In genomic region chr1:54808443-54809207, GRCh38 we compare ENCODE assay signal across 14 cellular contexts. TPM values are rescaled to one million over a fixed set of nuclear protein-coding genes. Genes with fewer than 3 reads are reported as not detected.
DNase-seq lines count a peak whose midpoint lies in the region; ATAC-seq, FAIRE-seq and TF ChIP-seq lines count a peak whose summit lies in the region.
"Had no signal": no experiment of that assay in that cellular context is flagged by ENCODE, and none has a peak within 500 bp of the region (broad histone marks: within the 10 kb centered on the region; RNA-seq: fewer than 3 reads in every experiment).

No MANE protein-coding gene starts in this region.

- no peaks in the 10 kb centered on the region for H3K9me3 Mint-ChIP-seq in activated CD8-positive, alpha-beta T cell treated with anti-CD3 and anti-CD28 coated beads, Interleukin-2, amount 10 ng/mL, durations not matched to agents 7 days and 5 days (ENCODE audit: insufficient read depth)
- H3K9me3 Mint-ChIP-seq in activated CD8-positive, alpha-beta T cell treated with anti-CD3 and anti-CD28 coated beads for 36 hours, result no peaks in the 10 kb centered on the region

- FAIRE-seq in GM12891 (lab: Jason Lieb, UNC), result no peak

- H3K4me1 ChIP-seq in Panc1 (ENCODE audit: control insufficient read depth, insufficient read depth, low read length), result no peaks in the 10 kb centered on the region
- H3K4me1 ChIP-seq in HAP-1, result no peaks in the 10 kb centered on the region
- H3K4me1 ChIP-seq: breast epithelium, parathyroid adenoma had no signal

- H3K36me3 Mint-ChIP-seq in activated CD8-positive, alpha-beta T cell treated with anti-CD3 and anti-CD28 coated beads, Interleukin-2, amount 10 ng/mL, durations not matched to agents 7 days and 5 days (ENCODE audit: low read depth), result no peaks in the 10 kb centered on the region
- no peaks in the 10 kb centered on the region for H3K36me3 Mint-ChIP-seq in activated CD8-positive, alpha-beta T cell treated with anti-CD3 and anti-CD28 coated beads for 36 hours (ENCODE audit: low read depth)

- in situ Hi-C loops in Panc1 (cut with HindIII; ENCODE audit: low pct_unique_long_range_greater_than_20kb, low sequenced_read_pairs) (no loop called here), HAP-1 (cut with MboI; ENCODE audit: low sequenced_read_pairs) (loop anchor here (25.0 kb wide), 1 partner anchor 946 kb away; no protein-coding TSS in a partner anchor)

- H3K4me1 Mint-ChIP-seq in activated CD8-positive, alpha-beta T cell treated with anti-CD3 and anti-CD28 coated beads, Interleukin-2, amount 10 ng/mL, durations not matched to agents 7 days and 5 days (ENCODE audit: low read depth), result peaks cover 74% of the 10 kb centered on the region
- H3K4me1 Mint-ChIP-seq in activated CD8-positive, alpha-beta T cell treated with anti-CD3 and anti-CD28 coated beads for 36 hours (ENCODE audit: low read depth), result peaks cover 17% of the 10 kb centered on the region

- no peak for TF ChIP-seq CTCF in activated CD8-positive, alpha-beta T cell treated with anti-CD3 and anti-CD28 coated beads for 36 hours (IDR thresholded peaks at IDR 0.05)
- TF ChIP-seq CTCF in Panc1 (IDR thresholded peaks at IDR 0.05), result peak; percentile 48
- TF ChIP-seq CTCF in fibroblast of mammary gland (conservative IDR thresholded peaks at IDR 0.05; ENCODE audit: control insufficient read depth, insufficient read depth, low read depth, low read length), result peak; percentile 0

- CTCF ChIA-PET in activated CD8-positive, alpha-beta T cell treated with anti-CD3 and anti-CD28 coated beads, Interleukin-2, amount 10 ng/mL, durations not matched to agents 7 days and 5 days (lab: Charles Lee), result interaction anchor here (1.5 to 2.1 kb wide), 5 partner anchors 7 to 309 kb away, joined by 3 to 14 read pairs (median 10); partner anchors contain the start of gene TTC22
- CTCF ChIA-PET in activated CD8-positive, alpha-beta T cell treated with anti-CD3 and anti-CD28 coated beads for 36 hours (lab: Charles Lee), result interaction anchor here (1.6 to 1.9 kb wide), 5 partner anchors 8 to 137 kb away, joined by 4 to 25 read pairs (median 11); partner anchors contain the start of gene TTC22
- CTCF ChIA-PET in Panc1 (lab: Charles Lee), result interaction anchor here (0.7 kb wide), 1 partner anchor 88 kb away, joined by 3 read pairs; no protein-coding TSS in a partner anchor

- no peak overlapping the region for H3K4me3 Mint-ChIP-seq in activated CD8-positive, alpha-beta T cell treated with anti-CD3 and anti-CD28 coated beads, Interleukin-2, amount 10 ng/mL, durations not matched to agents 7 days and 5 days
- H3K4me3 Mint-ChIP-seq in activated CD8-positive, alpha-beta T cell treated with anti-CD3 and anti-CD28 coated beads for 36 hours, result no peak overlapping the region

- H3K27ac Mint-ChIP-seq in activated CD8-positive, alpha-beta T cell treated with anti-CD3 and anti-CD28 coated beads, Interleukin-2, amount 10 ng/mL, durations not matched to agents 7 days and 5 days, result no peak overlapping the region
- H3K27ac Mint-ChIP-seq in activated CD8-positive, alpha-beta T cell treated with anti-CD3 and anti-CD28 coated beads for 36 hours, result no peak overlapping the region

- H3K9me3 ChIP-seq in Panc1 (ENCODE audit: control insufficient read depth, insufficient read depth, low read depth, low read length), result no peaks in the 10 kb centered on the region
- no peaks in the 10 kb centered on the region for H3K9me3 ChIP-seq in HAP-1
- H3K9me3 ChIP-seq: breast epithelium had no signal

- no peak overlapping the region for H3K27ac ChIP-seq in Panc1 (ENCODE audit: low read length)
- H3K27ac ChIP-seq: breast epithelium, parathyroid adenoma had no signal

- POLR2A ChIA-PET in activated CD8-positive, alpha-beta T cell treated with anti-CD3 and anti-CD28 coated beads, Interleukin-2, amount 10 ng/mL, durations not matched to agents 7 days and 5 days (lab: Charles Lee), result interaction anchor here (0.6 kb wide), 1 partner anchor 120 kb away, joined by 3 read pairs; no protein-coding TSS in a partner anchor
- POLR2A ChIA-PET in activated CD8-positive, alpha-beta T cell treated with anti-CD3 and anti-CD28 coated beads for 36 hours (lab: Charles Lee), result interaction anchor here (1.1 kb wide), 1 partner anchor 8 kb away, joined by 3 read pairs; the partner anchor contains the start of gene TTC22
- POLR2A ChIA-PET in Panc1 (lab: Charles Lee), result no interaction called here

- no peak for ATAC-seq in activated CD8-positive, alpha-beta T cell treated with anti-CD3 and anti-CD28 coated beads, Interleukin-2, amount 10 ng/mL, durations not matched to agents 7 days and 5 days
- no peak for ATAC-seq in activated CD8-positive, alpha-beta T cell treated with anti-CD3 and anti-CD28 coated beads for 36 hours
- ATAC-seq in Panc1, result no peak
- no peak for ATAC-seq in sciatic nerve

- peaks cover 2% of the 10 kb centered on the region for H3K27me3 Mint-ChIP-seq in activated CD8-positive, alpha-beta T cell treated with anti-CD3 and anti-CD28 coated beads, Interleukin-2, amount 10 ng/mL, durations not matched to agents 7 days and 5 days (ENCODE audit: low read depth)
- no peaks in the 10 kb centered on the region for H3K27me3 Mint-ChIP-seq in activated CD8-positive, alpha-beta T cell treated with anti-CD3 and anti-CD28 coated beads for 36 hours

- H3K36me3 ChIP-seq in Panc1 (ENCODE audit: control insufficient read depth, insufficient read depth, low read length), result no peaks in the 10 kb centered on the region
- no peaks in the 10 kb centered on the region for H3K36me3 ChIP-seq in HAP-1 (replicated peaks)
- H3K36me3 ChIP-seq: breast epithelium had no signal

- BruUV-seq in Panc1 (replicated peaks; lab: Mats Ljungman, UMichigan), result no TSS peak

- H3K4me3 ChIP-seq in Panc1 (ENCODE audit: low read depth in 2 of 2, low read length in 2 of 2) (no peak overlapping the region), fibroblast of mammary gland (ENCODE audit: control insufficient read depth, low read depth, low read length) (no peak overlapping the region), HAP-1 (no peak overlapping the region)
- H3K4me3 ChIP-seq: breast epithelium had no signal

- H3K27me3 ChIP-seq in Panc1 (ENCODE audit: control insufficient read depth, insufficient read depth, low read length) (no peaks in the 10 kb centered on the region), HAP-1 (ENCODE audit: low read depth) (no peaks in the 10 kb centered on the region)
- H3K27me3 ChIP-seq: breast epithelium had no signal

- no peak for TF ChIP-seq POLR2A in GM12891 (IDR thresholded peaks at IDR 0.05; ENCODE audit: low read depth, low read length)

- DNase-seq in activated CD8-positive, alpha-beta T cell treated with anti-CD3 and anti-CD28 coated beads, Interleukin-2, amount 10 ng/mL, durations not matched to agents 7 days and 5 days, result peak; percentile 19
- DNase-seq in activated CD8-positive, alpha-beta T cell treated with anti-CD3 and anti-CD28 coated beads for 36 hours, result no peak
- no peak for DNase-seq in Panc1 (ENCODE audit: low read depth, low spot score)
- no peak for DNase-seq in fibroblast of mammary gland (ENCODE audit: low read depth)
- DNase-seq in sciatic nerve (ENCODE audit: low spot score), result peak; percentile 31
- DNase-seq in GM12891 (ENCODE audit: insufficient read length, low spot score), result no peak
- no peak for DNase-seq in epidermal melanocyte (ENCODE audit: insufficient read length, low spot score)
- DNase-seq in HAP-1 (ENCODE audit: low spot score in 2 of 2), result no peak
- DNase-seq: ACHN; foreskin melanocyte; stimulated activated CD4-positive, alpha-beta T cell treated with anti-CD3 and anti-CD28 coated beads, Interleukin-4, amount 100 ng/mL, for 24 hours; T-helper 2 cell had no signal

- intact Hi-C loops in activated CD8-positive, alpha-beta T cell treated with anti-CD3 and anti-CD28 coated beads for 36 hours (cut with micrococcal nuclease), result no loop called here
- intact Hi-C loops in Panc1 (cut with micrococcal nuclease; ENCODE audit: unreplicated experiment) (no loop called here), sciatic nerve (cut with DNase I) (no loop called here)

TF ChIP-seq in GM12891, 5 proteins besides CTCF, POLR2A, EP300 and RAD21:
- TF ChIP-seq SPI1 (IDR thresholded peaks at IDR 0.05; ENCODE audit: low read depth, low read length) (no peak), POU2F2 (IDR thresholded peaks at IDR 0.05; ENCODE audit: low read depth, low read length) (no peak), POLR2AphosphoS5 (IDR thresholded peaks at IDR 0.05; ENCODE audit: low read depth, low read length) (no peak), TAF1 (IDR thresholded peaks at IDR 0.05; ENCODE audit: low read depth, low read length) (no peak), PAX5 (IDR thresholded peaks at IDR 0.05; ENCODE audit: insufficient read depth, low read length, severe bottlenecking) (no peak)

RNA-seq across cellular contexts. Expression of gene TTC22, which starts 7.5 kb away (rescaled TPM):
- 1 to 10 TPM; 5.0 to 6.5 TPM for total RNA-seq in activated CD8-positive, alpha-beta T cell treated with anti-CD3 and anti-CD28 coated beads, Interleukin-2, amount 10 ng/mL, durations not matched to agents 7 days and 5 days
- 1 to 10 TPM; 3.3 to 3.5 TPM for total RNA-seq in activated CD8-positive, alpha-beta T cell treated with anti-CD3 and anti-CD28 coated beads for 36 hours
- 0.10 TPM for total RNA-seq in Panc1 (2021; ENCODE audit: unreplicated experiment)
- 0.08 TPM for polyA plus RNA-seq in Panc1 (2012; ENCODE audit: insufficient read length)
- 0.36 TPM for total RNA-seq in sciatic nerve
- 0.27 TPM for polyA plus RNA-seq in GM12891 (2012; ENCODE audit: low read depth, missing spikeins)

RNA-seq across cellular contexts. Expression of gene PARS2, which starts 44.3 kb away (rescaled TPM):
- 1 to 10 TPM; 4.2 TPM for total RNA-seq in activated CD8-positive, alpha-beta T cell treated with anti-CD3 and anti-CD28 coated beads, Interleukin-2, amount 10 ng/mL, durations not matched to agents 7 days and 5 days
- total RNA-seq in activated CD8-positive, alpha-beta T cell treated with anti-CD3 and anti-CD28 coated beads for 36 hours, result 1 to 10 TPM; 6.0 to 6.7 TPM
- total RNA-seq in Panc1 (2021; ENCODE audit: unreplicated experiment) (4.4 TPM), sciatic nerve (3.6 TPM)
- 5.9 TPM for polyA plus RNA-seq in Panc1 (2012; ENCODE audit: insufficient read length)
- polyA plus RNA-seq in GM12891 (2012; ENCODE audit: low read depth, missing spikeins), result 2.1 TPM

Comparison
In these comparisons a context has a peak if more than half of its experiments do, and no peak if none do; other contexts are left out.
1. DNase-seq: peak in activated CD8-positive, alpha-beta T cell treated with anti-CD3 and anti-CD28 coated beads, Interleukin-2, amount 10 ng/mL, durations not matched to agents 7 days and 5 days (single experiment) and sciatic nerve (single experiment); none in activated CD8-positive, alpha-beta T cell treated with anti-CD3 and anti-CD28 coated beads for 36 hours (single experiment), Panc1 (single experiment), fibroblast of mammary gland (single experiment), GM12891 (single experiment), epidermal melanocyte (single experiment) and HAP-1 (0 of 2).